ENCODE assay signal across 1 cellular context in the genomic region with DNA sequence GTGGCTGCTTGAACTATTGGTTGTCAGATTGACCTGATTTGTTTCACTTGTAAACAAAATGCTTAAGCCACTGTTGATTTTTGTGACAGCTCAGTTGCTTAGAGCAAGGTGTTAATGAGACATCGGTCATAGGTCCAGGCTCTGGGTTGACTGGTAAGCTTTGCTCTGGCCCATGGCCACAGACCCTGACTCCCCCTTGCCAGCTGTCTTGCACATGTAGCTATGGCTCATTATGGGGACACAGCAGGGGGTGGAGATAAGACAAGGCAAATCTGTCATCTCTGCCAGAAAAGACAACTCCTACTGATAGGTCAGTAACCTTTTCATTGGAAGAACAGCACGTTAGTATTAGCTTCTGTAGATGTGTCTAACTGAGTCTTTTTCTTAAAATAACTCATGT.
TF ChIP-seq lines count a peak whose summit lies in the region.

No MANE protein-coding gene starts in this region.

TF ChIP-seq in IMR-90, 13 proteins besides CTCF, POLR2A, EP300 and RAD21 (continued from another document):
- no peak for TF ChIP-seq ELK1 (IDR thresholded peaks at IDR 0.05; ENCODE audit: borderline replicate concordance, low read depth, low read length)
- no peak for TF ChIP-seq FOS (IDR thresholded peaks at IDR 0.05; ENCODE audit: low read depth, low read length)
- TF ChIP-seq CEBPB (IDR thresholded peaks at IDR 0.05; ENCODE audit: low read depth, low read length) = no peak
- no peak for TF ChIP-seq USF2 (IDR thresholded peaks at IDR 0.05; ENCODE audit: low read depth, low read length)
- no peak for TF ChIP-seq MXI1 (IDR thresholded peaks at IDR 0.05; ENCODE audit: borderline replicate concordance, low read depth, low read length)
- TF ChIP-seq MAFK (IDR thresholded peaks at IDR 0.05; ENCODE audit: low read depth, low read length) = no peak
- TF ChIP-seq RCOR1 (IDR thresholded peaks at IDR 0.05; ENCODE audit: insufficient replicate concordance, low read length) = no peak
